14 cellular contexts compared by ENCODE assay signal in the genomic region with DNA sequence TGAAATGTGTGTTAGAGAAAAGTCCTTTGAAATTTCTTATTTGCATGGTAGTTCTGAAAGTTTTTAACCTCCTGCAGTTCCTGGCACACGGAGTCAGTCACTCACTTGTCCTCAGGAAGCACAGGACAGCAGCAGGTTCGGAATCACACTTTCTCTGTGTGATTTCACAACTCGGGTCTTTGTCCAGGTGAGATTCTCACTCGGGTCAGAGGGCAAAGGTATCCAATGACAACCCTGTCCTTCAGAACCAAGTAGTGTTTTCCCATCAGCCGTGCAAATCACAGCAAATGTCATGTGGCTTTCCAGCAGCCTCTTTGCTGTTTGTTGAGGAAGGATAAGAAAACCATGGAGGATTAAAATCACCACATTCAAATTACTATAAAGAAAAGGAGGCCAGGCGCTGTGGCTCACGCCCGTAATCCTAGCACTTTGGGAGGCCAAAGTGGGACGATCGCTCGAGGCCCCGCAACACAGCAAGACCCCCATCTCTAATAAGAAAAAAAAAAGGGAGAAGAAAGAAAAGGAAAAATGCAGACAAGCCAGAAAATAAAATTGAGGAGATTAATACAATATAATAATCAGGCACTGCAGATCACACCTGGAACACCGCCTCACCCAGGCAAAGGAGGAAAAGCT. TPM values are rescaled to one million over a fixed set of nuclear protein-coding genes. Genes with fewer than 3 reads are reported as not detected.
A peak's percentile ranks its signal among the peaks of the same experiment; 100 is the strongest.
DNase-seq lines count a peak whose midpoint lies in the region; ATAC-seq, FAIRE-seq and TF ChIP-seq lines count a peak whose summit lies in the region.
"Had no signal": no experiment of that assay in that cellular context is flagged by ENCODE, and none has a peak within 500 bp of the region (broad histone marks: within the 10 kb centered on the region; RNA-seq: fewer than 3 reads in every experiment).

No MANE protein-coding gene starts in this region.

- in situ Hi-C loops in ACHN (cut with HindIII; ENCODE audit: low pct_ligation_motif_present, low pct_unique_long_range_greater_than_20kb, low sequenced_read_pairs) = no loop called here

- peaks cover 6% of the 10 kb centered on the region for H3K4me1 Mint-ChIP-seq in T-helper 17 cell

- no peak overlapping the region for H3K9ac ChIP-seq in kidney (ENCODE audit: low read length in 2 of 2)

- peak overlapping the region; percentile 44 for H3K4me2 ChIP-seq in A549

- H3K27me3 Mint-ChIP-seq in T-helper 17 cell = no peaks in the 10 kb centered on the region

- no peaks in the 10 kb centered on the region for H3K27me3 ChIP-seq in psoas muscle (ENCODE audit: insufficient read depth in 3 of 3, low read length in 2 of 3)
- H3K27me3 ChIP-seq: vagina had no signal

- no peak for TF ChIP-seq EP300 in A549 (IDR thresholded peaks at IDR 0.05)

- TF ChIP-seq RAD21 in A549 (conservative IDR thresholded peaks at IDR 0.05 in 1 of 2, IDR thresholded peaks at IDR 0.05 in 1 of 2) = no peak

- H3K27ac Mint-ChIP-seq in T-helper 17 cell = peak overlapping the region; percentile 51

- H3K36me3 Mint-ChIP-seq in T-helper 17 cell (ENCODE audit: low read depth) = no peaks in the 10 kb centered on the region

- no peak overlapping the region for H3K4me3 Mint-ChIP-seq in T-helper 17 cell

- DNase-seq in A549 (ENCODE audit: low read depth in 1 of 2, low spot score in 1 of 2) (no peak), T-helper 17 cell (no peak), kidney (no peak), psoas muscle (no peak), ACHN (no peak), NCI-H1105 treated with DMSO at 0.1 percent for 48 hours (lab: John Stamatoyannopoulos, UW) (no peak), cerebellum (ENCODE audit: low spot score) (no peak), cerebellar nuclear complex (lab: John Stamatoyannopoulos, UW) (no peak)
- DNase-seq: activated CD4-positive, alpha-beta T cell treated with anti-CD3 and anti-CD28 coated beads, Interleukin-2, amount 50 U/mL, for 48 hours; effector CD8-positive, alpha-beta T cell; posterior cingulate gyrus had no signal

- H3K4me3 ChIP-seq in A549 (no peak overlapping the region), kidney (ENCODE audit: low read length in 2 of 2) (no peak overlapping the region), psoas muscle (peak overlapping the region; percentile 42)
- H3K4me3 ChIP-seq: vagina had no signal

- CTCF ChIA-PET in A549 (lab: Yijun Ruan, JAX) = interaction anchor here (1.0 kb wide), 2 partner anchors 10 to 105 kb away, joined by 3 read pairs; no protein-coding TSS in a partner anchor

- intact Hi-C loops in kidney (cut with DNase I) = no loop called here
- intact Hi-C loops in psoas muscle (cut with DNase I) = loop anchor here in 1 of 2 donors (5.0 kb wide), 1 partner anchor 143 kb away; no protein-coding TSS in a partner anchor

- ATAC-seq in A549 (no peak), T-helper 17 cell (no peak), psoas muscle (peak; percentile 48 to 65 (median 57))

- H3K4me1 ChIP-seq in A549 (peaks cover 65% of the 10 kb centered on the region), kidney (ENCODE audit: control insufficient read depth in 1 of 2, insufficient read depth in 1 of 2, low read depth in 1 of 2, low read length in 2 of 2) (peaks cover 17 to 26% of the 10 kb centered on the region in 2 donors), psoas muscle (peaks cover 59% of the 10 kb centered on the region)

- H3K27ac ChIP-seq in A549 (peak overlapping the region in 1 of 2 experiments; percentile 14; a peak in 1 of 6 replicates), kidney (ENCODE audit: low read depth in 2 of 2, low read length in 2 of 2) (peak overlapping the region; percentile 2 to 23), psoas muscle (peak overlapping the region; percentile 90)
- H3K27ac ChIP-seq: vagina had no signal

- H3K36me3 ChIP-seq in kidney (ENCODE audit: control insufficient read depth in 1 of 2, insufficient read depth in 2 of 2, low read length in 2 of 2) (no peaks in the 10 kb centered on the region), psoas muscle (ENCODE audit: insufficient read depth in 1 of 2, low read depth in 1 of 2) (no peaks in the 10 kb centered on the region)
- H3K36me3 ChIP-seq: vagina had no signal

- H3K9me3 ChIP-seq in A549 = no peaks in the 10 kb centered on the region
- no peaks in the 10 kb centered on the region for H3K9me3 ChIP-seq in T-helper 17 cell (ENCODE audit: control insufficient read depth, low read length, poor library complexity, severe bottlenecking)
- H3K9me3 ChIP-seq in kidney (ENCODE audit: control insufficient read depth in 1 of 2, low read length in 2 of 2) = no peaks in the 10 kb centered on the region
- no peaks in the 10 kb centered on the region for H3K9me3 ChIP-seq in psoas muscle
- H3K9me3 ChIP-seq: vagina had no signal

- TF ChIP-seq CTCF in A549 (IDR thresholded peaks at IDR 0.05) (no peak), kidney (IDR thresholded peaks at IDR 0.05; ENCODE audit: borderline replicate concordance, extremely low read depth, insufficient read depth) (no peak), psoas muscle (IDR thresholded peaks at IDR 0.05) (no peak)

- 63% methylated on average over 13 of the region's 13 CpGs for WGBS in A549 (ENCODE audit: missing lambda C conversion rate)
- WGBS in psoas muscle, 3 donors = 32 to 49% (median 34%) methylated on average over 13 of the region's 13 CpGs

- no peak for TF ChIP-seq POLR2A in A549 (IDR thresholded peaks at IDR 0.05; ENCODE audit: low read length)

- POLR2A ChIA-PET in A549 (lab: Yijun Ruan, JAX) = no interaction called here

- no peak for FAIRE-seq in A549 (lab: Jason Lieb, UNC)
- no peak for FAIRE-seq in kidney (lab: Jason Lieb, UNC)
- FAIRE-seq: HTR-8/SVneo, TTC549 had no signal

TF ChIP-seq in A549, 52 proteins besides CTCF, POLR2A, EP300 and RAD21 (continues in another document):
- TF ChIP-seq, protein P1, sequence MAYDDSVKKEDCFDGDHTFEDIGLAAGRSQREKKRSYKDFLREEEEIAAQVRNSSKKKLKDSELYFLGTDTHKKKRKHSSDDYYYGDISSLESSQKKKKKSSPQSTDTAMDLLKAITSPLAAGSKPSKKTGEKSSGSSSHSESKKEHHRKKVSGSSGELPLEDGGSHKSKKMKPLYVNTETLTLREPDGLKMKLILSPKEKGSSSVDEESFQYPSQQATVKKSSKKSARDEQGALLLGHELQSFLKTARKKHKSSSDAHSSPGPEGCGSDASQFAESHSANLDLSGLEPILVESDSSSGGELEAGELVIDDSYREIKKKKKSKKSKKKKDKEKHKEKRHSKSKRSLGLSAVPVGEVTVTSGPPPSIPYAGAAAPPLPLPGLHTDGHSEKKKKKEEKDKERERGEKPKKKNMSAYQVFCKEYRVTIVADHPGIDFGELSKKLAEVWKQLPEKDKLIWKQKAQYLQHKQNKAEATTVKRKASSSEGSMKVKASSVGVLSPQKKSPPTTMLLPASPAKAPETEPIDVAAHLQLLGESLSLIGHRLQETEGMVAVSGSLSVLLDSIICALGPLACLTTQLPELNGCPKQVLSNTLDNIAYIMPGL (CRISPR knock-in tag; IDR thresholded peaks at IDR 0.05; ENCODE audit: borderline replicate concordance) = no peak
- TF ChIP-seq HEYL (CRISPR knock-in tag; IDR thresholded peaks at IDR 0.05) = no peak
- TF ChIP-seq, protein P2, sequence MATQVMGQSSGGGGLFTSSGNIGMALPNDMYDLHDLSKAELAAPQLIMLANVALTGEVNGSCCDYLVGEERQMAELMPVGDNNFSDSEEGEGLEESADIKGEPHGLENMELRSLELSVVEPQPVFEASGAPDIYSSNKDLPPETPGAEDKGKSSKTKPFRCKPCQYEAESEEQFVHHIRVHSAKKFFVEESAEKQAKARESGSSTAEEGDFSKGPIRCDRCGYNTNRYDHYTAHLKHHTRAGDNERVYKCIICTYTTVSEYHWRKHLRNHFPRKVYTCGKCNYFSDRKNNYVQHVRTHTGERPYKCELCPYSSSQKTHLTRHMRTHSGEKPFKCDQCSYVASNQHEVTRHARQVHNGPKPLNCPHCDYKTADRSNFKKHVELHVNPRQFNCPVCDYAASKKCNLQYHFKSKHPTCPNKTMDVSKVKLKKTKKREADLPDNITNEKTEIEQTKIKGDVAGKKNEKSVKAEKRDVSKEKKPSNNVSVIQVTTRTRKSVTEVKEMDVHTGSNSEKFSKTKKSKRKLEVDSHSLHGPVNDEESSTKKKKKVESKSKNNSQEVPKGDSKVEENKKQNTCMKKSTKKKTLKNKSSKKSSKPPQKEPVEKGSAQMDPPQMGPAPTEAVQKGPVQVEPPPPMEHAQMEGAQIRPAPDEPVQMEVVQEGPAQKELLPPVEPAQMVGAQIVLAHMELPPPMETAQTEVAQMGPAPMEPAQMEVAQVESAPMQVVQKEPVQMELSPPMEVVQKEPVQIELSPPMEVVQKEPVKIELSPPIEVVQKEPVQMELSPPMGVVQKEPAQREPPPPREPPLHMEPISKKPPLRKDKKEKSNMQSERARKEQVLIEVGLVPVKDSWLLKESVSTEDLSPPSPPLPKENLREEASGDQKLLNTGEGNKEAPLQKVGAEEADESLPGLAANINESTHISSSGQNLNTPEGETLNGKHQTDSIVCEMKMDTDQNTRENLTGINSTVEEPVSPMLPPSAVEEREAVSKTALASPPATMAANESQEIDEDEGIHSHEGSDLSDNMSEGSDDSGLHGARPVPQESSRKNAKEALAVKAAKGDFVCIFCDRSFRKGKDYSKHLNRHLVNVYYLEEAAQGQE (IDR thresholded peaks at IDR 0.05) = no peak
- TF ChIP-seq, protein P3, sequence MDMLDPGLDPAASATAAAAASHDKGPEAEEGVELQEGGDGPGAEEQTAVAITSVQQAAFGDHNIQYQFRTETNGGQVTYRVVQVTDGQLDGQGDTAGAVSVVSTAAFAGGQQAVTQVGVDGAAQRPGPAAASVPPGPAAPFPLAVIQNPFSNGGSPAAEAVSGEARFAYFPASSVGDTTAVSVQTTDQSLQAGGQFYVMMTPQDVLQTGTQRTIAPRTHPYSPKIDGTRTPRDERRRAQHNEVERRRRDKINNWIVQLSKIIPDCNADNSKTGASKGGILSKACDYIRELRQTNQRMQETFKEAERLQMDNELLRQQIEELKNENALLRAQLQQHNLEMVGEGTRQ (IDR thresholded peaks at IDR 0.05) = no peak
- no peak for TF ChIP-seq CBX2 (IDR thresholded peaks at IDR 0.05; ENCODE audit: borderline replicate concordance, low read depth)
- TF ChIP-seq KDM1A (IDR thresholded peaks at IDR 0.05; ENCODE audit: low read depth) = no peak
- TF ChIP-seq ESRRA (IDR thresholded peaks at IDR 0.05; ENCODE audit: borderline replicate concordance, low read length) = no peak
- no peak for TF ChIP-seq CHD2 (IDR thresholded peaks at IDR 0.05; ENCODE audit: low read length, partially characterized antibody)
- no peak for TF ChIP-seq ZSCAN20 (CRISPR knock-in tag; IDR thresholded peaks at IDR 0.05)

RNA-seq across cellular contexts. Expression of a gene that starts 22.0 kb away (rescaled TPM):
- 6.2 and 6.9 TPM in 2 replicates for polyA plus RNA-seq in A549 (2011; rRNA removed)
- polyA plus RNA-seq in A549 (2012; cell fraction: cytosol; rRNA removed) = 6.0 and 10.4 TPM in 2 replicates
- polyA plus RNA-seq in A549 (2012; cell fraction: nucleus; rRNA removed) = 17.4 and 20.0 TPM in 2 replicates
- polyA plus RNA-seq in A549 (2017; fragmentation: RNase III; extraction: RNeasy Plus Mini Kit Qiagen cat#74134 plus additional on column Dnase treatment) = 7.6 to 9.4 TPM (median 8.7 TPM) in 3 replicates
- 13.4 and 15.3 TPM in 2 replicates for polyA minus RNA-seq in A549 (2011; rRNA and poly(A)+ RNA removed)
- total RNA-seq in T-helper 17 cell = 10 to 100 TPM; 11.5 to 12.6 TPM
- 23.7 TPM for total RNA-seq in kidney
- polyA plus RNA-seq in kidney (ENCODE audit: insufficient read depth, low read depth, low replicate concordance) = 6.8 TPM
- 10 to 100 TPM; 43.6 to 77.8 (median 51.9) TPM for total RNA-seq in psoas muscle
- polyA plus RNA-seq in psoas muscle = 100 to 1,000 TPM in 1 of 3 donors, 10 to 100 TPM in 1, 1 to 10 TPM in 1; 9.0 to 134 (median 32.8) TPM
- 13.6 TPM for total RNA-seq in cerebellum

Comparison
In these comparisons a context has a peak if more than half of its experiments do, and no peak if none do; other contexts are left out.
1. ATAC-seq: peak in psoas muscle (4 of 4); none in A549 (0 of 2) and T-helper 17 cell (single experiment).